Comparison of ENCODE assay signal across 14 cellular contexts in genomic region chr4:153409412-153409811, GRCh38. TPM values are rescaled to one million over a fixed set of nuclear protein-coding genes. Genes with fewer than 3 reads are reported as not detected.
DNase-seq lines count a peak whose midpoint lies in the region; ATAC-seq, FAIRE-seq and TF ChIP-seq lines count a peak whose summit lies in the region.
"Had no signal": no experiment of that assay in that cellular context is flagged by ENCODE, and none has a peak within 500 bp of the region (broad histone marks: within the 10 kb centered on the region; RNA-seq: fewer than 3 reads in every experiment).

No MANE protein-coding gene starts in this region.

- H3K4me3 ChIP-seq in SU-DHL-6 (ENCODE audit: insufficient read depth, low read length, poor library complexity, severe bottlenecking) (no peak overlapping the region), fibroblast of lung (replicated peaks in 1 of 4; ENCODE audit: control extremely low read depth in 1 of 4, insufficient read depth in 1 of 4, low read depth in 3 of 4, low read length in 4 of 4) (no peak overlapping the region), thoracic aorta (no peak overlapping the region)
- H3K4me3 ChIP-seq: lung, skin epidermis had no signal

- DNase-seq in HFFc6, result peak; percentile 68
- DNase-seq in fibroblast of lung (ENCODE audit: low read depth in 2 of 2), result peak; percentile 71 to 85
- no peak for DNase-seq in thoracic aorta (ENCODE audit: low spot score)
- no peak for DNase-seq in stimulated activated CD4-positive, alpha-beta T cell treated with anti-CD3 and anti-CD28 coated beads, Interleukin-4, amount 100 ng/mL, for 24 hours
- DNase-seq in HuH-7.5 (ENCODE audit: low spot score), result no peak
- DNase-seq in GM12892 (ENCODE audit: insufficient read length), result no peak
- DNase-seq: NCI-H1417 treated with DMSO at 0.1 percent for 48 hours, NCI-H510A, RPMI8226 had no signal

- TF ChIP-seq CTCF in HFFc6 (IDR thresholded peaks at IDR 0.05), result no peak
- TF ChIP-seq CTCF in SU-DHL-6 (IDR thresholded peaks at IDR 0.05; ENCODE audit: insufficient read depth, low read length, poor library complexity, severe bottlenecking), result no peak
- no peak for TF ChIP-seq CTCF in fibroblast of lung (conservative IDR thresholded peaks at IDR 0.05 in 1 of 2, IDR thresholded peaks at IDR 0.05 in 1 of 2; ENCODE audit: low read depth in 1 of 2, low read length in 2 of 2)
- no peak for TF ChIP-seq CTCF in thoracic aorta (IDR thresholded peaks at IDR 0.05)

- H4K20me1 ChIP-seq in SU-DHL-6 (ENCODE audit: low read depth, low read length) (no peaks in the 10 kb centered on the region), fibroblast of lung (ENCODE audit: control insufficient read depth, extremely low read depth, insufficient read depth, low read length) (no peaks in the 10 kb centered on the region)

- H3K4me2 ChIP-seq in SU-DHL-6 (ENCODE audit: low read depth, low read length, poor library complexity, severe bottlenecking) (no peak overlapping the region), fibroblast of lung (ENCODE audit: extremely low read depth, insufficient read depth, low read length) (peak overlapping the region; percentile 61)

- no peaks in the 10 kb centered on the region for H3K27me3 Mint-ChIP-seq in HFFc6 (ENCODE audit: insufficient read depth)

- no peaks in the 10 kb centered on the region for H3K9me3 Mint-ChIP-seq in HFFc6

- no peak for FAIRE-seq in GM12892 (lab: Jason Lieb, UNC)
- FAIRE-seq: HepG2 had no signal

- peaks cover 23% of the 10 kb centered on the region for H3K4me1 Mint-ChIP-seq in HFFc6 (ENCODE audit: low read depth)

- H3K9me3 ChIP-seq in SU-DHL-6 (ENCODE audit: insufficient read depth, low read length) (no peaks in the 10 kb centered on the region), fibroblast of lung (ENCODE audit: control insufficient read depth, insufficient read depth, low read depth, low read length) (no peaks in the 10 kb centered on the region), thoracic aorta (no peaks in the 10 kb centered on the region)
- H3K9me3 ChIP-seq: neutrophil had no signal

- H3K27ac ChIP-seq in SU-DHL-6 (ENCODE audit: low read depth, low read length) (peak overlapping the region; percentile 24; the same call in 1 of the 2 replicates), fibroblast of lung (ENCODE audit: insufficient read depth, low read length) (peak overlapping the region; percentile 52), thoracic aorta (peak overlapping the region; percentile 60 to 83)
- H3K27ac ChIP-seq: neutrophil had no signal

- H3K36me3 Mint-ChIP-seq in HFFc6 (ENCODE audit: low read depth), result peaks cover 11% of the 10 kb centered on the region; the same call in 1 of the 2 replicates

- H3K79me2 ChIP-seq in SU-DHL-6 (ENCODE audit: insufficient read depth, low read length) (no peaks in the 10 kb centered on the region), fibroblast of lung (ENCODE audit: control insufficient read depth, insufficient read depth, low read length) (no peaks in the 10 kb centered on the region)

- TF ChIP-seq POLR2A in GM12892 (IDR thresholded peaks at IDR 0.05; ENCODE audit: low read depth, low read length), result no peak

- H3F3A ChIP-seq in SU-DHL-6 (ENCODE audit: insufficient read depth), result peaks cover 38% of the 10 kb centered on the region

- no peaks in the 10 kb centered on the region for H3K9me2 ChIP-seq in SU-DHL-6 (replicated peaks; ENCODE audit: insufficient read depth, low read length)

- H3K4me1 ChIP-seq in fibroblast of lung (ENCODE audit: control insufficient read depth, extremely low read depth, insufficient read depth, low read length) (peaks cover 4% of the 10 kb centered on the region), thoracic aorta (ENCODE audit: control insufficient read depth in 1 of 2, low read depth in 2 of 2) (peaks cover 7 to 11% of the 10 kb centered on the region in 2 donors)

- H2AFZ ChIP-seq in SU-DHL-6 (ENCODE audit: low read depth, low read length, severe bottlenecking), result no peak overlapping the region
- no peak overlapping the region for H2AFZ ChIP-seq in fibroblast of lung (ENCODE audit: low read length)

- H3K4me3 Mint-ChIP-seq in HFFc6, result no peak overlapping the region

- H3K9ac ChIP-seq in SU-DHL-6 (ENCODE audit: low read length), result no peak overlapping the region
- no peak overlapping the region for H3K9ac ChIP-seq in fibroblast of lung (ENCODE audit: insufficient read depth, low read length)

- H3K27me3 ChIP-seq in SU-DHL-6 (ENCODE audit: low read length) (no peaks in the 10 kb centered on the region), fibroblast of lung (ENCODE audit: control insufficient read depth, insufficient read depth, low read length) (no peaks in the 10 kb centered on the region), thoracic aorta (replicated peaks; ENCODE audit: insufficient read depth) (no peaks in the 10 kb centered on the region)
- H3K27me3 ChIP-seq: neutrophil had no signal

- peaks cover 30% of the 10 kb centered on the region; the same call in 1 of the 2 replicates for H3K36me3 ChIP-seq in SU-DHL-6 (ENCODE audit: low read length)
- no peaks in the 10 kb centered on the region for H3K36me3 ChIP-seq in fibroblast of lung (ENCODE audit: control insufficient read depth, insufficient read depth, low read length)
- H3K36me3 ChIP-seq in thoracic aorta, result no peaks in the 10 kb centered on the region
- H3K36me3 ChIP-seq: neutrophil had no signal

- H3K27ac Mint-ChIP-seq in HFFc6, result peak overlapping the region; percentile 70

- peak; percentile 82 for ATAC-seq in thoracic aorta (ENCODE audit: insufficient number of reproducible peaks, low FRiP score, low read depth)
- ATAC-seq: HepG2 had no signal

RNA-seq across cellular contexts. Expression of gene TMEM131L, which starts 56.7 kb away (rescaled TPM):
- total RNA-seq in HFFc6 (2021; fragmentation: NEBNext Ultra II Directional; extraction: Animal tissue kit (Norgen Biotek cat#: 25700)), result 1 to 10 TPM; 7.7 to 8.9 (median 8.0) TPM
- total RNA-seq in fibroblast of lung (7.2 and 15.0 TPM in 2 replicates), thoracic aorta (10 to 100 TPM; 22.2 to 25.6 TPM)
- polyA plus RNA-seq in fibroblast of lung, result 7.7 and 12.5 TPM in 2 replicates
- 7.3 and 10.5 TPM in 2 replicates for polyA plus RNA-seq in fibroblast of lung (2012)
- 8.1 and 22.0 TPM in 2 replicates for polyA minus RNA-seq in fibroblast of lung (ENCODE audit: low replicate concordance)
- 64.2 TPM for polyA plus RNA-seq in GM12892 (2012; ENCODE audit: missing spikeins)

Comparison
In these comparisons a context has a peak if more than half of its experiments do, and no peak if none do; other contexts are left out.
1. DNase-seq: peak in HFFc6 (single experiment) and fibroblast of lung (2 of 2); none in thoracic aorta (single experiment), stimulated activated CD4-positive, alpha-beta T cell treated with anti-CD3 and anti-CD28 coated beads, Interleukin-4, amount 100 ng/mL, for 24 hours (single experiment), HuH-7.5 (single experiment) and GM12892 (single experiment).
2. Peak in every context shown above with its lines, with median percentiles within 50 percentile points of each other: H3K27ac ChIP-seq.